ENCODE assay signal across 1 cellular context in genomic region chr1:157831968-157832626, GRCh38.
TF ChIP-seq lines count a peak whose summit lies in the region.

No MANE protein-coding gene starts in this region.

TF ChIP-seq in GM23338, 12 proteins besides CTCF, POLR2A, EP300 and RAD21:
- TF ChIP-seq CREB1 (CRISPR knock-in tag; IDR thresholded peaks at IDR 0.05; ENCODE audit: low read depth) (no peak), POLR2AphosphoS5 (IDR thresholded peaks at IDR 0.05; ENCODE audit: low read depth) (no peak), EZH2 (IDR thresholded peaks at IDR 0.05; ENCODE audit: low read depth, unreplicated experiment) (no peak), ETS1 (IDR thresholded peaks at IDR 0.05) (no peak), NANOG (IDR thresholded peaks at IDR 0.05; ENCODE audit: borderline replicate concordance) (no peak), REST (IDR thresholded peaks at IDR 0.05; ENCODE audit: unreplicated experiment) (no peak), ZNF462 (CRISPR knock-in tag; IDR thresholded peaks at IDR 0.05) (no peak), ZNF331 (CRISPR knock-in tag; IDR thresholded peaks at IDR 0.05; ENCODE audit: low read depth) (no peak), ZNF114 (CRISPR knock-in tag; IDR thresholded peaks at IDR 0.05) (no peak), EZH2phosphoT487 (IDR thresholded peaks at IDR 0.05; ENCODE audit: unreplicated experiment) (no peak), JUNB (IDR thresholded peaks at IDR 0.05; ENCODE audit: unreplicated experiment) (no peak), STAT1 (IDR thresholded peaks at IDR 0.05; ENCODE audit: unreplicated experiment) (no peak)
TF ChIP-seq in GM23338: peak in this region for 0.
